8 cellular contexts compared by ENCODE assay signal in the genomic region with DNA sequence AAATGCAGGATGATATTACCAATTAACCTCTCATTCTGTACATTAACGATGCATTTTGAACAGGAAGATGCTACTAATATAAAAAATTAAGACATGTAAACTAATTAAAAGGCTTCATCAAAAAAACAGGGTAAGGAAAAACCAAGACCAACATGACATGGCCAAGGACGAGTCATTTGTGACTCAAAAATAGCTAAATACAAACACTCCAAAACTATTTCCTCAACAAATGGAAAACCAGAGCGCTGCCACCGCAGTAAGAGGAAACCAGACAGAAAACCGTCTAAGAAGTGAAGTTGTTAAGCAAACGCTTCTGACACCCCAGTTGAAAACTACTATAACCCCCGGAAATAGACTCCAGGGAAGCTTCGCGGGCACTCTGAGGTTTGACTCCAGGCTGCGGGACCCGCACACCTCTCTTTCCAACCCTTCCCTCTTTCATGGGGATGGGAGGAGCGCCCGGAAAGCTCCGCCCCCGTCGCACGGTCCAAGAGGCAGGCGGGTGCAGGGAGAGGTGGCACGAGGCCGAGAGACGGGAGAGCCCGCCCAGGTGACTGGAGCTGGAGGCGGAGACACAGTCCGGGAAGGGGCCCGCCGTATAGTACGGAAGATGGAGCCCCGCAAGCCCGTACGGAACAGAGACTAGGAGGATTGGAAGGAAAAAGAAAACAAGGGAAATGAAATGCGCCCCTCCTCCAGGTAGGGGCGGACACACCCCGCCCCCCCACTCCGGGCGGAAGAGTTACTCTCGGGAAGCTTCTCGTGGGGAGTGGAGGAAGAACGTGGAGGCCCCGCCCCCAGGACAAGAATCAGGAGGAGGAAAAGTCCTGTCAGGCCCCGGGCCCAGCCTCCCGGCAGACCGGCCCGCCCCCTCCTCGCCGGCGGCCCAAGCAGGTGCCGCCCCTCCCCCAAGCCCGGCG. TPM values are rescaled to one million over a fixed set of nuclear protein-coding genes. Genes with fewer than 3 reads are reported as not detected.
DNase-seq lines count a peak whose midpoint lies in the region; ATAC-seq and TF ChIP-seq lines count a peak whose summit lies in the region.

No MANE protein-coding gene starts in this region.

- peak overlapping the region; percentile 95 for H3K4me3 Mint-ChIP-seq in activated naive CD8-positive, alpha-beta T cell
- H3K4me3 Mint-ChIP-seq in glutamatergic neuron (ENCODE audit: unreplicated experiment): peak overlapping the region; percentile 98

- no peaks in the 10 kb centered on the region for H3K36me3 Mint-ChIP-seq in activated naive CD8-positive, alpha-beta T cell
- no peaks in the 10 kb centered on the region for H3K36me3 Mint-ChIP-seq in glutamatergic neuron (ENCODE audit: unreplicated experiment)

- ATAC-seq in HG02571 (IDR thresholded peaks at IDR 0.05; ENCODE audit: unreplicated experiment): peak; percentile 49
- peak; percentile 84 for ATAC-seq in SK-N-SH treated with all-trans-retinoic acid at 6 μM for 48 hours
- ATAC-seq in omental fat pad (ENCODE audit: low FRiP score): peak; percentile 95

- no peaks in the 10 kb centered on the region for H3K27me3 ChIP-seq in testis

- H3K4me1 Mint-ChIP-seq in activated naive CD8-positive, alpha-beta T cell (ENCODE audit: low read depth): peaks cover 24% of the 10 kb centered on the region
- H3K4me1 Mint-ChIP-seq in glutamatergic neuron (ENCODE audit: low read depth, unreplicated experiment): no peaks in the 10 kb centered on the region

- TF ChIP-seq POLR2A in NB4 (IDR thresholded peaks at IDR 0.05; ENCODE audit: extremely low read depth, insufficient read length): peak; percentile 13
- TF ChIP-seq POLR2A in testis (IDR thresholded peaks at IDR 0.05): no peak

- intact Hi-C loops in testis (cut with DNase I; ENCODE audit: low total_unique reads): loop anchor here (10.0 kb wide), 1 partner anchor 104 kb away; a partner anchor contains a TSS

- H3K27ac Mint-ChIP-seq in activated naive CD8-positive, alpha-beta T cell: peak overlapping the region; percentile 96
- H3K27ac Mint-ChIP-seq in glutamatergic neuron (ENCODE audit: unreplicated experiment): peak overlapping the region; percentile 82

- no peaks in the 10 kb centered on the region for H3K9me3 ChIP-seq in testis

- H3K27ac ChIP-seq in testis: peak overlapping the region; percentile 95 to 96

- no peaks in the 10 kb centered on the region for H3K27me3 Mint-ChIP-seq in activated naive CD8-positive, alpha-beta T cell
- peaks cover 2% of the 10 kb centered on the region for H3K27me3 Mint-ChIP-seq in glutamatergic neuron (ENCODE audit: unreplicated experiment)

- TF ChIP-seq CTCF in NB4 (IDR thresholded peaks at IDR 0.05; ENCODE audit: low read depth, low read length): no peak
- no peak for TF ChIP-seq CTCF in glutamatergic neuron (IDR thresholded peaks at IDR 0.05; ENCODE audit: partially characterized antibody, unreplicated experiment)
- TF ChIP-seq CTCF in omental fat pad (IDR thresholded peaks at IDR 0.05): no peak
- TF ChIP-seq CTCF in testis (IDR thresholded peaks at IDR 0.05): no peak

- 1% methylated on average over 34 to 49 of the region's 49 CpGs for WGBS in testis, 2 donors

- H3K9me3 Mint-ChIP-seq in activated naive CD8-positive, alpha-beta T cell (ENCODE audit: low read depth): no peaks in the 10 kb centered on the region
- H3K9me3 Mint-ChIP-seq in glutamatergic neuron (ENCODE audit: unreplicated experiment): peaks cover 13% of the 10 kb centered on the region

- DNase-seq in GM04503 (ENCODE audit: low read depth) (peak; percentile 55), NB4 (ENCODE audit: low read depth) (peak; percentile 94), glutamatergic neuron (peak; percentile 91), omental fat pad (ENCODE audit: low spot score) (peak; percentile 85), testis (peak; percentile 97)

- H3K4me1 ChIP-seq in testis: peaks cover 21% of the 10 kb centered on the region

- H3K4me3 ChIP-seq in NB4 (ENCODE audit: low read depth, low read length) (peak overlapping the region; percentile 94), testis (peak overlapping the region; percentile 86 to 96)

- no peaks in the 10 kb centered on the region for H3K36me3 ChIP-seq in testis (ENCODE audit: low read depth, missing control alignments)

TF ChIP-seq in SK-N-SH treated with all-trans-retinoic acid at 6 μM for 48 hours, 23 proteins besides CTCF, POLR2A, EP300 and RAD21:
- no peak for TF ChIP-seq PPARA (CRISPR knock-in tag; IDR thresholded peaks at IDR 0.05; ENCODE audit: borderline replicate concordance)

RNA-seq across cellular contexts. Expression of a gene that starts 0.7 kb away (rescaled TPM):
- total RNA-seq in glutamatergic neuron (ENCODE audit: unreplicated experiment) (15.4 TPM), omental fat pad (10 to 100 TPM; 20.3 to 33.9 (median 22.7) TPM), testis (100 to 1,000 TPM in 1 of 2 donors, 10 to 100 TPM in 1; 60.5 to 110 TPM)
- polyA plus RNA-seq in testis (ENCODE audit: insufficient read depth, low read depth, low replicate concordance): 110 TPM

RNA-seq across cellular contexts. Expression of a gene that starts 39.4 kb away (rescaled TPM):
- total RNA-seq in glutamatergic neuron (ENCODE audit: unreplicated experiment) (64.3 TPM), omental fat pad (10 to 100 TPM; 17.6 to 37.6 (median 24.1) TPM), testis (10 to 100 TPM; 40.6 to 49.1 TPM)
- 13.3 TPM for polyA plus RNA-seq in testis (ENCODE audit: insufficient read depth, low read depth, low replicate concordance)

Comparison
In these comparisons a context has a peak if more than half of its experiments do, and no peak if none do; other contexts are left out.
1. Peak in every context shown above with its lines: DNase-seq, ATAC-seq, H3K4me3 ChIP-seq and H3K27ac ChIP-seq.